Comparison of ENCODE assay signal across 22 cellular contexts in genomic region chr4:127558489-127559407, GRCh38.
"Had no signal": no experiment of that assay in that cellular context is flagged by ENCODE, and none has a peak within 500 bp of the region (broad histone marks: within the 10 kb centered on the region; RNA-seq: fewer than 3 reads in every experiment).

No MANE protein-coding gene starts in this region.

- ATAC-seq: effector memory CD8-positive, alpha-beta T cell; gastrocnemius medialis; left cardiac atrium had no signal

- DNase-seq: cortex of kidney; effector memory CD8-positive, alpha-beta T cell; gastrocnemius medialis; glutamatergic neuron; left cardiac atrium; left ventricle myocardium inferior; lower lobe of right lung; naive B cell; posterior cingulate gyrus; stimulated activated CD4-positive, alpha-beta T cell treated with anti-CD3 and anti-CD28 coated beads, Interleukin-2, amount 100 ng/mL, for 48 hours; stomach; substantia nigra; trophoblast cell; uterus had no signal

- H3K36me3 ChIP-seq: esophagus muscularis mucosa, gastrocnemius medialis, left ventricle myocardium inferior, lower lobe of right lung, stomach, thoracic aorta, uterus had no signal

- H3K4me1 Mint-ChIP-seq: central memory CD8-positive, alpha-beta T cell; memory B cell; mesothelial cell of epicardium; naive B cell had no signal

- H3K9me3 ChIP-seq: esophagus muscularis mucosa, gastrocnemius medialis, left ventricle myocardium inferior, lower lobe of right lung, stomach, thoracic aorta, uterus had no signal

- H3K27ac ChIP-seq: epithelial cell of prostate, esophagus muscularis mucosa, gastrocnemius medialis, left ventricle myocardium inferior, lower lobe of right lung, stomach, thoracic aorta, uterus had no signal

- H3K27ac Mint-ChIP-seq: effector memory CD8-positive, alpha-beta T cell; memory B cell; mesothelial cell of epicardium; naive B cell had no signal

- H3K9me3 Mint-ChIP-seq: central memory CD8-positive, alpha-beta T cell; effector memory CD8-positive, alpha-beta T cell; memory B cell; mesothelial cell of epicardium had no signal

- H3K4me3 ChIP-seq: esophagus muscularis mucosa, gastrocnemius medialis, left ventricle myocardium inferior, lower lobe of right lung, smooth muscle cell, stomach, thoracic aorta, uterus had no signal

- H3K27me3 ChIP-seq: esophagus muscularis mucosa, gastrocnemius medialis, stomach, uterus had no signal

- H3K4me1 ChIP-seq: esophagus muscularis mucosa, gastrocnemius medialis, left ventricle myocardium inferior, lower lobe of right lung, stomach, uterus had no signal

- H3K4me2 ChIP-seq: smooth muscle cell had no signal

- H3K27me3 Mint-ChIP-seq: central memory CD8-positive, alpha-beta T cell; effector memory CD8-positive, alpha-beta T cell; memory B cell; naive B cell had no signal

- FAIRE-seq: keratinocyte had no signal

- H3K36me3 Mint-ChIP-seq: memory B cell, mesothelial cell of epicardium, naive B cell had no signal

- H3K4me3 Mint-ChIP-seq: central memory CD8-positive, alpha-beta T cell; effector memory CD8-positive, alpha-beta T cell; memory B cell; mesothelial cell of epicardium; naive B cell had no signal
